In the genomic region with DNA sequence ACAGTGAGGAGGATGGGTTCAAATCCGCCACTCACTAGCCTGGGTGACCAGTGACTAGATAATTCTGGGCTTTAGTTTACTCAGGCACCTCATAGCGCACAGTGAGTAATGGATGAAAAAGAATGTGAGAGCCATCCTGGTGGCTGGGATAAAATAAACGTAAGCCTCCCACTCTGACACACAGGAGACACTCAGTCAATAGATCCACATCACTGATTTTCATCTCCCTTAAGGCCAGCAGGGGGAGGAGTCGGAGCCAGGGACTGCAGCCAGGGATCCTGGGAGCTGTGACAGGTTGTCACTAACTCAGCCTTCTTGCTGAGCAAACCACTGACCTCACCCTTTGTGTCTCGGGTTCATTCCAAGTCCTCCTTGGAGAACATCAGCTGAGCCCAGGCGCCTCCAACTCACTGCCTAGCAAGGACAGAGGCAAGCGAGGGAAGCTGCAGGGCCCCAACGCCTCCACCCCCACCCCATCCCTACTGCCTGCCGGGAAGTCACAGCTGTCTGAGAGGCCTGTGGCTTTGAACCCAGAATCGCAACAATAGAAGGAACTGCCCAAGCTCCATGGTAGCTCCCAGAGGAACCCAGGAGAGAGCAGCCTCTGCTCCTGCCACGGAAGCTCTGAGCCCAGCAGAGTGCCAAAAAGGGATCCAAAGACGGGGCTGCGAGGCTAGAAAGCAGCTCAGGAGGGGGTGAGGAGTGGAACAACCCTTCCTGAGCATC, we compare ENCODE assay signal across 1 cellular context.
TF ChIP-seq lines count a peak whose summit lies in the region.

No MANE protein-coding gene starts in this region.

TF ChIP-seq in K562, 482 proteins besides CTCF, POLR2A, EP300 and RAD21 (continued from another document and continues in another):
- TF ChIP-seq, protein P1, sequence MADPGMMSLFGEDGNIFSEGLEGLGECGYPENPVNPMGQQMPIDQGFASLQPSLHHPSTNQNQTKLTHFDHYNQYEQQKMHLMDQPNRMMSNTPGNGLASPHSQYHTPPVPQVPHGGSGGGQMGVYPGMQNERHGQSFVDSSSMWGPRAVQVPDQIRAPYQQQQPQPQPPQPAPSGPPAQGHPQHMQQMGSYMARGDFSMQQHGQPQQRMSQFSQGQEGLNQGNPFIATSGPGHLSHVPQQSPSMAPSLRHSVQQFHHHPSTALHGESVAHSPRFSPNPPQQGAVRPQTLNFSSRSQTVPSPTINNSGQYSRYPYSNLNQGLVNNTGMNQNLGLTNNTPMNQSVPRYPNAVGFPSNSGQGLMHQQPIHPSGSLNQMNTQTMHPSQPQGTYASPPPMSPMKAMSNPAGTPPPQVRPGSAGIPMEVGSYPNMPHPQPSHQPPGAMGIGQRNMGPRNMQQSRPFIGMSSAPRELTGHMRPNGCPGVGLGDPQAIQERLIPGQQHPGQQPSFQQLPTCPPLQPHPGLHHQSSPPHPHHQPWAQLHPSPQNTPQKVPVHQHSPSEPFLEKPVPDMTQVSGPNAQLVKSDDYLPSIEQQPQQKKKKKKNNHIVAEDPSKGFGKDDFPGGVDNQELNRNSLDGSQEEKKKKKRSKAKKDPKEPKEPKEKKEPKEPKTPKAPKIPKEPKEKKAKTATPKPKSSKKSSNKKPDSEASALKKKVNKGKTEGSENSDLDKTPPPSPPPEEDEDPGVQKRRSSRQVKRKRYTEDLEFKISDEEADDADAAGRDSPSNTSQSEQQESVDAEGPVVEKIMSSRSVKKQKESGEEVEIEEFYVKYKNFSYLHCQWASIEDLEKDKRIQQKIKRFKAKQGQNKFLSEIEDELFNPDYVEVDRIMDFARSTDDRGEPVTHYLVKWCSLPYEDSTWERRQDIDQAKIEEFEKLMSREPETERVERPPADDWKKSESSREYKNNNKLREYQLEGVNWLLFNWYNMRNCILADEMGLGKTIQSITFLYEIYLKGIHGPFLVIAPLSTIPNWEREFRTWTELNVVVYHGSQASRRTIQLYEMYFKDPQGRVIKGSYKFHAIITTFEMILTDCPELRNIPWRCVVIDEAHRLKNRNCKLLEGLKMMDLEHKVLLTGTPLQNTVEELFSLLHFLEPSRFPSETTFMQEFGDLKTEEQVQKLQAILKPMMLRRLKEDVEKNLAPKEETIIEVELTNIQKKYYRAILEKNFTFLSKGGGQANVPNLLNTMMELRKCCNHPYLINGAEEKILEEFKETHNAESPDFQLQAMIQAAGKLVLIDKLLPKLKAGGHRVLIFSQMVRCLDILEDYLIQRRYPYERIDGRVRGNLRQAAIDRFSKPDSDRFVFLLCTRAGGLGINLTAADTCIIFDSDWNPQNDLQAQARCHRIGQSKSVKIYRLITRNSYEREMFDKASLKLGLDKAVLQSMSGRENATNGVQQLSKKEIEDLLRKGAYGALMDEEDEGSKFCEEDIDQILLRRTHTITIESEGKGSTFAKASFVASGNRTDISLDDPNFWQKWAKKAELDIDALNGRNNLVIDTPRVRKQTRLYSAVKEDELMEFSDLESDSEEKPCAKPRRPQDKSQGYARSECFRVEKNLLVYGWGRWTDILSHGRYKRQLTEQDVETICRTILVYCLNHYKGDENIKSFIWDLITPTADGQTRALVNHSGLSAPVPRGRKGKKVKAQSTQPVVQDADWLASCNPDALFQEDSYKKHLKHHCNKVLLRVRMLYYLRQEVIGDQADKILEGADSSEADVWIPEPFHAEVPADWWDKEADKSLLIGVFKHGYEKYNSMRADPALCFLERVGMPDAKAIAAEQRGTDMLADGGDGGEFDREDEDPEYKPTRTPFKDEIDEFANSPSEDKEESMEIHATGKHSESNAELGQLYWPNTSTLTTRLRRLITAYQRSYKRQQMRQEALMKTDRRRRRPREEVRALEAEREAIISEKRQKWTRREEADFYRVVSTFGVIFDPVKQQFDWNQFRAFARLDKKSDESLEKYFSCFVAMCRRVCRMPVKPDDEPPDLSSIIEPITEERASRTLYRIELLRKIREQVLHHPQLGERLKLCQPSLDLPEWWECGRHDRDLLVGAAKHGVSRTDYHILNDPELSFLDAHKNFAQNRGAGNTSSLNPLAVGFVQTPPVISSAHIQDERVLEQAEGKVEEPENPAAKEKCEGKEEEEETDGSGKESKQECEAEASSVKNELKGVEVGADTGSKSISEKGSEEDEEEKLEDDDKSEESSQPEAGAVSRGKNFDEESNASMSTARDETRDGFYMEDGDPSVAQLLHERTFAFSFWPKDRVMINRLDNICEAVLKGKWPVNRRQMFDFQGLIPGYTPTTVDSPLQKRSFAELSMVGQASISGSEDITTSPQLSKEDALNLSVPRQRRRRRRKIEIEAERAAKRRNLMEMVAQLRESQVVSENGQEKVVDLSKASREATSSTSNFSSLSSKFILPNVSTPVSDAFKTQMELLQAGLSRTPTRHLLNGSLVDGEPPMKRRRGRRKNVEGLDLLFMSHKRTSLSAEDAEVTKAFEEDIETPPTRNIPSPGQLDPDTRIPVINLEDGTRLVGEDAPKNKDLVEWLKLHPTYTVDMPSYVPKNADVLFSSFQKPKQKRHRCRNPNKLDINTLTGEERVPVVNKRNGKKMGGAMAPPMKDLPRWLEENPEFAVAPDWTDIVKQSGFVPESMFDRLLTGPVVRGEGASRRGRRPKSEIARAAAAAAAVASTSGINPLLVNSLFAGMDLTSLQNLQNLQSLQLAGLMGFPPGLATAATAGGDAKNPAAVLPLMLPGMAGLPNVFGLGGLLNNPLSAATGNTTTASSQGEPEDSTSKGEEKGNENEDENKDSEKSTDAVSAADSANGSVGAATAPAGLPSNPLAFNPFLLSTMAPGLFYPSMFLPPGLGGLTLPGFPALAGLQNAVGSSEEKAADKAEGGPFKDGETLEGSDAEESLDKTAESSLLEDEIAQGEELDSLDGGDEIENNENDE (IDR thresholded peaks at IDR 0.05; ENCODE audit: low read depth, low read length), result no peak
- TF ChIP-seq TCF3 (CRISPR knock-in tag; IDR thresholded peaks at IDR 0.05), result peak; percentile 37
- no peak for TF ChIP-seq ZNF239 (CRISPR knock-in tag; IDR thresholded peaks at IDR 0.05)
- TF ChIP-seq TGIF2 (CRISPR knock-in tag; IDR thresholded peaks at IDR 0.05), result no peak
- TF ChIP-seq, protein P2, sequence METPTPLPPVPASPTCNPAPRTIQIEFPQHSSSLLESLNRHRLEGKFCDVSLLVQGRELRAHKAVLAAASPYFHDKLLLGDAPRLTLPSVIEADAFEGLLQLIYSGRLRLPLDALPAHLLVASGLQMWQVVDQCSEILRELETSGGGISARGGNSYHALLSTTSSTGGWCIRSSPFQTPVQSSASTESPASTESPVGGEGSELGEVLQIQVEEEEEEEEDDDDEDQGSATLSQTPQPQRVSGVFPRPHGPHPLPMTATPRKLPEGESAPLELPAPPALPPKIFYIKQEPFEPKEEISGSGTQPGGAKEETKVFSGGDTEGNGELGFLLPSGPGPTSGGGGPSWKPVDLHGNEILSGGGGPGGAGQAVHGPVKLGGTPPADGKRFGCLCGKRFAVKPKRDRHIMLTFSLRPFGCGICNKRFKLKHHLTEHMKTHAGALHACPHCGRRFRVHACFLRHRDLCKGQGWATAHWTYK (CRISPR knock-in tag; IDR thresholded peaks at IDR 0.05), result no peak
- TF ChIP-seq, protein P3, sequence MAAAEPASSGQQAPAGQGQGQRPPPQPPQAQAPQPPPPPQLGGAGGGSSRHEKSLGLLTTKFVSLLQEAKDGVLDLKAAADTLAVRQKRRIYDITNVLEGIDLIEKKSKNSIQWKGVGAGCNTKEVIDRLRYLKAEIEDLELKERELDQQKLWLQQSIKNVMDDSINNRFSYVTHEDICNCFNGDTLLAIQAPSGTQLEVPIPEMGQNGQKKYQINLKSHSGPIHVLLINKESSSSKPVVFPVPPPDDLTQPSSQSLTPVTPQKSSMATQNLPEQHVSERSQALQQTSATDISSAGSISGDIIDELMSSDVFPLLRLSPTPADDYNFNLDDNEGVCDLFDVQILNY (CRISPR knock-in tag; IDR thresholded peaks at IDR 0.05), result no peak
- no peak for TF ChIP-seq ADNP (tag; IDR thresholded peaks at IDR 0.05)
- TF ChIP-seq, protein P4, sequence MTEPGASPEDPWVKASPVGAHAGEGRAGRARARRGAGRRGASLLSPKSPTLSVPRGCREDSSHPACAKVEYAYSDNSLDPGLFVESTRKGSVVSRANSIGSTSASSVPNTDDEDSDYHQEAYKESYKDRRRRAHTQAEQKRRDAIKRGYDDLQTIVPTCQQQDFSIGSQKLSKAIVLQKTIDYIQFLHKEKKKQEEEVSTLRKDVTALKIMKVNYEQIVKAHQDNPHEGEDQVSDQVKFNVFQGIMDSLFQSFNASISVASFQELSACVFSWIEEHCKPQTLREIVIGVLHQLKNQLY (CRISPR knock-in tag; conservative IDR thresholded peaks at IDR 0.05), result no peak
- no peak for TF ChIP-seq ZNF12 (CRISPR knock-in tag; IDR thresholded peaks at IDR 0.05)
- TF ChIP-seq TARDBP (IDR thresholded peaks at IDR 0.05), result no peak
- peak; percentile 28; the same call in 1 of the 2 replicates for TF ChIP-seq ZFX (CRISPR knock-in tag; IDR thresholded peaks at IDR 0.05)
- no peak for TF ChIP-seq ZC3H11A (IDR thresholded peaks at IDR 0.05; ENCODE audit: low read depth, low read length)
- TF ChIP-seq NFIC (IDR thresholded peaks at IDR 0.05), result peak; percentile 48
- no peak for TF ChIP-seq STAG1 (CRISPR knock-in tag; IDR thresholded peaks at IDR 0.05; ENCODE audit: borderline replicate concordance)
- TF ChIP-seq CHD2 (IDR thresholded peaks at IDR 0.05; ENCODE audit: low read depth, low read length), result no peak
- TF ChIP-seq, protein P5, sequence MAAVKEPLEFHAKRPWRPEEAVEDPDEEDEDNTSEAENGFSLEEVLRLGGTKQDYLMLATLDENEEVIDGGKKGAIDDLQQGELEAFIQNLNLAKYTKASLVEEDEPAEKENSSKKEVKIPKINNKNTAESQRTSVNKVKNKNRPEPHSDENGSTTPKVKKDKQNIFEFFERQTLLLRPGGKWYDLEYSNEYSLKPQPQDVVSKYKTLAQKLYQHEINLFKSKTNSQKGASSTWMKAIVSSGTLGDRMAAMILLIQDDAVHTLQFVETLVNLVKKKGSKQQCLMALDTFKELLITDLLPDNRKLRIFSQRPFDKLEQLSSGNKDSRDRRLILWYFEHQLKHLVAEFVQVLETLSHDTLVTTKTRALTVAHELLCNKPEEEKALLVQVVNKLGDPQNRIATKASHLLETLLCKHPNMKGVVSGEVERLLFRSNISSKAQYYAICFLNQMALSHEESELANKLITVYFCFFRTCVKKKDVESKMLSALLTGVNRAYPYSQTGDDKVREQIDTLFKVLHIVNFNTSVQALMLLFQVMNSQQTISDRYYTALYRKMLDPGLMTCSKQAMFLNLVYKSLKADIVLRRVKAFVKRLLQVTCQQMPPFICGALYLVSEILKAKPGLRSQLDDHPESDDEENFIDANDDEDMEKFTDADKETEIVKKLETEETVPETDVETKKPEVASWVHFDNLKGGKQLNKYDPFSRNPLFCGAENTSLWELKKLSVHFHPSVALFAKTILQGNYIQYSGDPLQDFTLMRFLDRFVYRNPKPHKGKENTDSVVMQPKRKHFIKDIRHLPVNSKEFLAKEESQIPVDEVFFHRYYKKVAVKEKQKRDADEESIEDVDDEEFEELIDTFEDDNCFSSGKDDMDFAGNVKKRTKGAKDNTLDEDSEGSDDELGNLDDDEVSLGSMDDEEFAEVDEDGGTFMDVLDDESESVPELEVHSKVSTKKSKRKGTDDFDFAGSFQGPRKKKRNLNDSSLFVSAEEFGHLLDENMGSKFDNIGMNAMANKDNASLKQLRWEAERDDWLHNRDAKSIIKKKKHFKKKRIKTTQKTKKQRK (IDR thresholded peaks at IDR 0.05; ENCODE audit: borderline replicate concordance, low read depth, low read length), result no peak
- TF ChIP-seq ZNF79 (CRISPR knock-in tag; IDR thresholded peaks at IDR 0.05; ENCODE audit: low read depth), result no peak
- TF ChIP-seq ZEB2 (IDR thresholded peaks at IDR 0.05), result peak; percentile 53; the same call in 1 of the 2 replicates
- TF ChIP-seq, protein P6, sequence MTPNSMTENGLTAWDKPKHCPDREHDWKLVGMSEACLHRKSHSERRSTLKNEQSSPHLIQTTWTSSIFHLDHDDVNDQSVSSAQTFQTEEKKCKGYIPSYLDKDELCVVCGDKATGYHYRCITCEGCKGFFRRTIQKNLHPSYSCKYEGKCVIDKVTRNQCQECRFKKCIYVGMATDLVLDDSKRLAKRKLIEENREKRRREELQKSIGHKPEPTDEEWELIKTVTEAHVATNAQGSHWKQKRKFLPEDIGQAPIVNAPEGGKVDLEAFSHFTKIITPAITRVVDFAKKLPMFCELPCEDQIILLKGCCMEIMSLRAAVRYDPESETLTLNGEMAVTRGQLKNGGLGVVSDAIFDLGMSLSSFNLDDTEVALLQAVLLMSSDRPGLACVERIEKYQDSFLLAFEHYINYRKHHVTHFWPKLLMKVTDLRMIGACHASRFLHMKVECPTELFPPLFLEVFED (CRISPR knock-in tag; conservative IDR thresholded peaks at IDR 0.05), result no peak
- TF ChIP-seq, protein P7, sequence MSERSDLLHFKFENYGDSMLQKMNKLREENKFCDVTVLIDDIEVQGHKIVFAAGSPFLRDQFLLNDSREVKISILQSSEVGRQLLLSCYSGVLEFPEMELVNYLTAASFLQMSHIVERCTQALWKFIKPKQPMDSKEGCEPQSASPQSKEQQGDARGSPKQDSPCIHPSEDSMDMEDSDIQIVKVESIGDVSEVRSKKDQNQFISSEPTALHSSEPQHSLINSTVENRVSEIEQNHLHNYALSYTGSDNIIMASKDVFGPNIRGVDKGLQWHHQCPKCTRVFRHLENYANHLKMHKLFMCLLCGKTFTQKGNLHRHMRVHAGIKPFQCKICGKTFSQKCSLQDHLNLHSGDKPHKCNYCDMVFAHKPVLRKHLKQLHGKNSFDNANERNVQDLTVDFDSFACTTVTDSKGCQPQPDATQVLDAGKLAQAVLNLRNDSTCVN (CRISPR knock-in tag; IDR thresholded peaks at IDR 0.05), result no peak
- no peak for TF ChIP-seq BCL6 (CRISPR knock-in tag; IDR thresholded peaks at IDR 0.05)
- no peak for TF ChIP-seq HDGF (IDR thresholded peaks at IDR 0.05)
- TF ChIP-seq ZBTB7A (IDR thresholded peaks at IDR 0.05; ENCODE audit: borderline replicate concordance, control insufficient read depth, low read depth, low read length), result no peak
- TF ChIP-seq MYBL2 (IDR thresholded peaks at IDR 0.05; ENCODE audit: low read depth), result no peak
- TF ChIP-seq MYBL2 (CRISPR knock-in tag; IDR thresholded peaks at IDR 0.05; ENCODE audit: borderline replicate concordance), result no peak
- no peak for TF ChIP-seq ZNF282 (CRISPR knock-in tag; IDR thresholded peaks at IDR 0.05)
- TF ChIP-seq SNIP1 (IDR thresholded peaks at IDR 0.05; ENCODE audit: low read depth), result no peak
- TF ChIP-seq, protein P8, sequence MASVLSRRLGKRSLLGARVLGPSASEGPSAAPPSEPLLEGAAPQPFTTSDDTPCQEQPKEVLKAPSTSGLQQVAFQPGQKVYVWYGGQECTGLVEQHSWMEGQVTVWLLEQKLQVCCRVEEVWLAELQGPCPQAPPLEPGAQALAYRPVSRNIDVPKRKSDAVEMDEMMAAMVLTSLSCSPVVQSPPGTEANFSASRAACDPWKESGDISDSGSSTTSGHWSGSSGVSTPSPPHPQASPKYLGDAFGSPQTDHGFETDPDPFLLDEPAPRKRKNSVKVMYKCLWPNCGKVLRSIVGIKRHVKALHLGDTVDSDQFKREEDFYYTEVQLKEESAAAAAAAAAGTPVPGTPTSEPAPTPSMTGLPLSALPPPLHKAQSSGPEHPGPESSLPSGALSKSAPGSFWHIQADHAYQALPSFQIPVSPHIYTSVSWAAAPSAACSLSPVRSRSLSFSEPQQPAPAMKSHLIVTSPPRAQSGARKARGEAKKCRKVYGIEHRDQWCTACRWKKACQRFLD (CRISPR knock-in tag; IDR thresholded peaks at IDR 0.05), result no peak
- TF ChIP-seq KHSRP (IDR thresholded peaks at IDR 0.05), result no peak
- no peak for TF ChIP-seq HIVEP1 (CRISPR knock-in tag; IDR thresholded peaks at IDR 0.05)
- TF ChIP-seq U2AF2 (optimal IDR thresholded peaks at IDR 0.05; ENCODE audit: low read depth, low read length), result no peak
- TF ChIP-seq CEBPB (tag; IDR thresholded peaks at IDR 0.05), result no peak
- TF ChIP-seq BRD4 (IDR thresholded peaks at IDR 0.05), result no peak
- TF ChIP-seq COPS2 (conservative IDR thresholded peaks at IDR 0.05), result no peak
- no peak for TF ChIP-seq SMARCA5 (IDR thresholded peaks at IDR 0.05)
- TF ChIP-seq HDAC8 (tag; IDR thresholded peaks at IDR 0.05), result no peak
- TF ChIP-seq ILK (tag; IDR thresholded peaks at IDR 0.05; ENCODE audit: borderline replicate concordance, low read depth), result no peak
- no peak for TF ChIP-seq MCM5 (IDR thresholded peaks at IDR 0.05; ENCODE audit: low read depth)
- no peak for TF ChIP-seq HMG20A (CRISPR knock-in tag; conservative IDR thresholded peaks at IDR 0.05)
- TF ChIP-seq ARID1B (IDR thresholded peaks at IDR 0.05), result peak; percentile 62
